1 cellular context compared by ENCODE assay signal in the genomic region with DNA sequence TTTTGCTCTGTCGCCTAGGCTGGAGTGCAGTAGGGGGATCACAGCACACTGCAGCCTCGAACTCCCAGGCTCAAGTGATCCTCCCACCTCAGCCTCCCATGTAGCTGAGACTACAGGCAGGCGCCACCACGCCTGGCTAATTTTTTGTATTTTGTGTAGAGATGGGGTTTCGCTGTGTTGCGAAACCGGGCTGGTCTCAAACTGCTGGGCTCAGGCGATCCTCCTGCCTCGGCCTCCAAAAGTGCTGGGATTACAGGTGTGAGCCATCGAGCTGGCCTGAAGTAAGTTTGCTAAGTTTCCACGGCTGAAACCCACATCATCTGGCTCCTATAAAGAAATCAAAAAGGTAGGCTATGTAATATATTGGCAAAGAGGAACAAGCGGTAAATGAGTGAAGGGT.
TF ChIP-seq lines count a peak whose summit lies in the region.

No MANE protein-coding gene starts in this region.

TF ChIP-seq in H1, 55 proteins besides CTCF, POLR2A, EP300 and RAD21:
- TF ChIP-seq GTF2F1 (IDR thresholded peaks at IDR 0.05; ENCODE audit: borderline replicate concordance, low read depth, low read length) (no peak), TAF1 (IDR thresholded peaks at IDR 0.05; ENCODE audit: low read depth, low read length) (no peak), FOSL1 (IDR thresholded peaks at IDR 0.05; ENCODE audit: insufficient read depth, low read depth, low read length) (no peak), NANOG (IDR thresholded peaks at IDR 0.05; ENCODE audit: insufficient read depth, low read depth, low read length, poor library complexity, severe bottlenecking) (no peak), SP1 (IDR thresholded peaks at IDR 0.05; ENCODE audit: low read depth, low read length) (no peak), RNF2 (IDR thresholded peaks at IDR 0.05; ENCODE audit: borderline replicate concordance, low read depth, low read length, missing control alignments, poor library complexity, severe bottlenecking) (no peak), POLR2AphosphoS5 (IDR thresholded peaks at IDR 0.05; ENCODE audit: low read depth, low read length) (no peak), ASH2L (IDR thresholded peaks at IDR 0.05; ENCODE audit: low read length) (no peak), CBX5 (IDR thresholded peaks at IDR 0.05; ENCODE audit: low read depth, low read length) (no peak), SIRT6 (IDR thresholded peaks at IDR 0.05; ENCODE audit: low read length) (no peak), SP2 (IDR thresholded peaks at IDR 0.05; ENCODE audit: low read length) (no peak), SAP30 (IDR thresholded peaks at IDR 0.05; ENCODE audit: insufficient read depth, insufficient replicate concordance, low read length) (no peak), BACH1 (IDR thresholded peaks at IDR 0.05; ENCODE audit: low read length) (no peak), CBX8 (IDR thresholded peaks at IDR 0.05; ENCODE audit: borderline replicate concordance, low read depth, low read length) (no peak), CHD1 (IDR thresholded peaks at IDR 0.05; ENCODE audit: low read depth, low read length) (no peak), JUND (IDR thresholded peaks at IDR 0.05; ENCODE audit: low read length) (no peak)
- TF ChIP-seq, protein P1, sequence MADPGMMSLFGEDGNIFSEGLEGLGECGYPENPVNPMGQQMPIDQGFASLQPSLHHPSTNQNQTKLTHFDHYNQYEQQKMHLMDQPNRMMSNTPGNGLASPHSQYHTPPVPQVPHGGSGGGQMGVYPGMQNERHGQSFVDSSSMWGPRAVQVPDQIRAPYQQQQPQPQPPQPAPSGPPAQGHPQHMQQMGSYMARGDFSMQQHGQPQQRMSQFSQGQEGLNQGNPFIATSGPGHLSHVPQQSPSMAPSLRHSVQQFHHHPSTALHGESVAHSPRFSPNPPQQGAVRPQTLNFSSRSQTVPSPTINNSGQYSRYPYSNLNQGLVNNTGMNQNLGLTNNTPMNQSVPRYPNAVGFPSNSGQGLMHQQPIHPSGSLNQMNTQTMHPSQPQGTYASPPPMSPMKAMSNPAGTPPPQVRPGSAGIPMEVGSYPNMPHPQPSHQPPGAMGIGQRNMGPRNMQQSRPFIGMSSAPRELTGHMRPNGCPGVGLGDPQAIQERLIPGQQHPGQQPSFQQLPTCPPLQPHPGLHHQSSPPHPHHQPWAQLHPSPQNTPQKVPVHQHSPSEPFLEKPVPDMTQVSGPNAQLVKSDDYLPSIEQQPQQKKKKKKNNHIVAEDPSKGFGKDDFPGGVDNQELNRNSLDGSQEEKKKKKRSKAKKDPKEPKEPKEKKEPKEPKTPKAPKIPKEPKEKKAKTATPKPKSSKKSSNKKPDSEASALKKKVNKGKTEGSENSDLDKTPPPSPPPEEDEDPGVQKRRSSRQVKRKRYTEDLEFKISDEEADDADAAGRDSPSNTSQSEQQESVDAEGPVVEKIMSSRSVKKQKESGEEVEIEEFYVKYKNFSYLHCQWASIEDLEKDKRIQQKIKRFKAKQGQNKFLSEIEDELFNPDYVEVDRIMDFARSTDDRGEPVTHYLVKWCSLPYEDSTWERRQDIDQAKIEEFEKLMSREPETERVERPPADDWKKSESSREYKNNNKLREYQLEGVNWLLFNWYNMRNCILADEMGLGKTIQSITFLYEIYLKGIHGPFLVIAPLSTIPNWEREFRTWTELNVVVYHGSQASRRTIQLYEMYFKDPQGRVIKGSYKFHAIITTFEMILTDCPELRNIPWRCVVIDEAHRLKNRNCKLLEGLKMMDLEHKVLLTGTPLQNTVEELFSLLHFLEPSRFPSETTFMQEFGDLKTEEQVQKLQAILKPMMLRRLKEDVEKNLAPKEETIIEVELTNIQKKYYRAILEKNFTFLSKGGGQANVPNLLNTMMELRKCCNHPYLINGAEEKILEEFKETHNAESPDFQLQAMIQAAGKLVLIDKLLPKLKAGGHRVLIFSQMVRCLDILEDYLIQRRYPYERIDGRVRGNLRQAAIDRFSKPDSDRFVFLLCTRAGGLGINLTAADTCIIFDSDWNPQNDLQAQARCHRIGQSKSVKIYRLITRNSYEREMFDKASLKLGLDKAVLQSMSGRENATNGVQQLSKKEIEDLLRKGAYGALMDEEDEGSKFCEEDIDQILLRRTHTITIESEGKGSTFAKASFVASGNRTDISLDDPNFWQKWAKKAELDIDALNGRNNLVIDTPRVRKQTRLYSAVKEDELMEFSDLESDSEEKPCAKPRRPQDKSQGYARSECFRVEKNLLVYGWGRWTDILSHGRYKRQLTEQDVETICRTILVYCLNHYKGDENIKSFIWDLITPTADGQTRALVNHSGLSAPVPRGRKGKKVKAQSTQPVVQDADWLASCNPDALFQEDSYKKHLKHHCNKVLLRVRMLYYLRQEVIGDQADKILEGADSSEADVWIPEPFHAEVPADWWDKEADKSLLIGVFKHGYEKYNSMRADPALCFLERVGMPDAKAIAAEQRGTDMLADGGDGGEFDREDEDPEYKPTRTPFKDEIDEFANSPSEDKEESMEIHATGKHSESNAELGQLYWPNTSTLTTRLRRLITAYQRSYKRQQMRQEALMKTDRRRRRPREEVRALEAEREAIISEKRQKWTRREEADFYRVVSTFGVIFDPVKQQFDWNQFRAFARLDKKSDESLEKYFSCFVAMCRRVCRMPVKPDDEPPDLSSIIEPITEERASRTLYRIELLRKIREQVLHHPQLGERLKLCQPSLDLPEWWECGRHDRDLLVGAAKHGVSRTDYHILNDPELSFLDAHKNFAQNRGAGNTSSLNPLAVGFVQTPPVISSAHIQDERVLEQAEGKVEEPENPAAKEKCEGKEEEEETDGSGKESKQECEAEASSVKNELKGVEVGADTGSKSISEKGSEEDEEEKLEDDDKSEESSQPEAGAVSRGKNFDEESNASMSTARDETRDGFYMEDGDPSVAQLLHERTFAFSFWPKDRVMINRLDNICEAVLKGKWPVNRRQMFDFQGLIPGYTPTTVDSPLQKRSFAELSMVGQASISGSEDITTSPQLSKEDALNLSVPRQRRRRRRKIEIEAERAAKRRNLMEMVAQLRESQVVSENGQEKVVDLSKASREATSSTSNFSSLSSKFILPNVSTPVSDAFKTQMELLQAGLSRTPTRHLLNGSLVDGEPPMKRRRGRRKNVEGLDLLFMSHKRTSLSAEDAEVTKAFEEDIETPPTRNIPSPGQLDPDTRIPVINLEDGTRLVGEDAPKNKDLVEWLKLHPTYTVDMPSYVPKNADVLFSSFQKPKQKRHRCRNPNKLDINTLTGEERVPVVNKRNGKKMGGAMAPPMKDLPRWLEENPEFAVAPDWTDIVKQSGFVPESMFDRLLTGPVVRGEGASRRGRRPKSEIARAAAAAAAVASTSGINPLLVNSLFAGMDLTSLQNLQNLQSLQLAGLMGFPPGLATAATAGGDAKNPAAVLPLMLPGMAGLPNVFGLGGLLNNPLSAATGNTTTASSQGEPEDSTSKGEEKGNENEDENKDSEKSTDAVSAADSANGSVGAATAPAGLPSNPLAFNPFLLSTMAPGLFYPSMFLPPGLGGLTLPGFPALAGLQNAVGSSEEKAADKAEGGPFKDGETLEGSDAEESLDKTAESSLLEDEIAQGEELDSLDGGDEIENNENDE (IDR thresholded peaks at IDR 0.05; ENCODE audit: insufficient replicate concordance, low read length), result no peak
- TF ChIP-seq, protein P2, sequence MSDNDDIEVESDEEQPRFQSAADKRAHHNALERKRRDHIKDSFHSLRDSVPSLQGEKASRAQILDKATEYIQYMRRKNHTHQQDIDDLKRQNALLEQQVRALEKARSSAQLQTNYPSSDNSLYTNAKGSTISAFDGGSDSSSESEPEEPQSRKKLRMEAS (IDR thresholded peaks at IDR 0.05), result no peak
- TF ChIP-seq, protein P3, sequence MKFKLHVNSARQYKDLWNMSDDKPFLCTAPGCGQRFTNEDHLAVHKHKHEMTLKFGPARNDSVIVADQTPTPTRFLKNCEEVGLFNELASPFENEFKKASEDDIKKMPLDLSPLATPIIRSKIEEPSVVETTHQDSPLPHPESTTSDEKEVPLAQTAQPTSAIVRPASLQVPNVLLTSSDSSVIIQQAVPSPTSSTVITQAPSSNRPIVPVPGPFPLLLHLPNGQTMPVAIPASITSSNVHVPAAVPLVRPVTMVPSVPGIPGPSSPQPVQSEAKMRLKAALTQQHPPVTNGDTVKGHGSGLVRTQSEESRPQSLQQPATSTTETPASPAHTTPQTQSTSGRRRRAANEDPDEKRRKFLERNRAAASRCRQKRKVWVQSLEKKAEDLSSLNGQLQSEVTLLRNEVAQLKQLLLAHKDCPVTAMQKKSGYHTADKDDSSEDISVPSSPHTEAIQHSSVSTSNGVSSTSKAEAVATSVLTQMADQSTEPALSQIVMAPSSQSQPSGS (IDR thresholded peaks at IDR 0.05; ENCODE audit: low read length), result no peak
- TF ChIP-seq, protein P4, sequence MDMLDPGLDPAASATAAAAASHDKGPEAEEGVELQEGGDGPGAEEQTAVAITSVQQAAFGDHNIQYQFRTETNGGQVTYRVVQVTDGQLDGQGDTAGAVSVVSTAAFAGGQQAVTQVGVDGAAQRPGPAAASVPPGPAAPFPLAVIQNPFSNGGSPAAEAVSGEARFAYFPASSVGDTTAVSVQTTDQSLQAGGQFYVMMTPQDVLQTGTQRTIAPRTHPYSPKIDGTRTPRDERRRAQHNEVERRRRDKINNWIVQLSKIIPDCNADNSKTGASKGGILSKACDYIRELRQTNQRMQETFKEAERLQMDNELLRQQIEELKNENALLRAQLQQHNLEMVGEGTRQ (IDR thresholded peaks at IDR 0.05; ENCODE audit: low read length), result no peak
